Comparison of ENCODE assay signal across 16 cellular contexts in genomic region chr6:36235309-36235708, GRCh38. TPM values are rescaled to one million over a fixed set of nuclear protein-coding genes. Genes with fewer than 3 reads are reported as not detected.
DNase-seq lines count a peak whose midpoint lies in the region; ATAC-seq and TF ChIP-seq lines count a peak whose summit lies in the region.
"Had no signal": no experiment of that assay in that cellular context is flagged by ENCODE, and none has a peak within 500 bp of the region (broad histone marks: within the 10 kb centered on the region; RNA-seq: fewer than 3 reads in every experiment).

No MANE protein-coding gene starts in this region.

- H3K4me1 ChIP-seq in adrenal gland (replicated peaks in 1 of 2) (peaks cover 0 to 7% of the 10 kb centered on the region in 2 donors), lower lobe of right lung (no peaks in the 10 kb centered on the region), vagina (no peaks in the 10 kb centered on the region)
- H3K4me1 ChIP-seq: esophagus muscularis mucosa had no signal

- no peak for TF ChIP-seq CTCF in adrenal gland (IDR thresholded peaks at IDR 0.05)
- no peak for TF ChIP-seq CTCF in lower lobe of right lung (IDR thresholded peaks at IDR 0.05)
- TF ChIP-seq CTCF in vagina (IDR thresholded peaks at IDR 0.05), result no peak

- WGBS in adrenal gland, 4 donors, result 24 to 52% (median 31%) methylated on average over 3 of the region's 3 CpGs

- POLR2A ChIA-PET in activated naive CD8-positive, alpha-beta T cell treated with anti-CD3 and anti-CD28 coated beads, Interleukin-2, amount 10 ng/mL, durations not matched to agents 7 days and 5 days (lab: Charles Lee), result no interaction called here

- in situ Hi-C loops in ACHN (cut with HindIII; ENCODE audit: low pct_ligation_motif_present, low pct_unique_long_range_greater_than_20kb, low sequenced_read_pairs), result no loop called here

- DNase-seq in activated naive CD8-positive, alpha-beta T cell treated with anti-CD3 and anti-CD28 coated beads, Interleukin-2, amount 10 ng/mL, durations not matched to agents 7 days and 5 days, result no peak
- DNase-seq in activated naive CD8-positive, alpha-beta T cell treated with anti-CD3 and anti-CD28 coated beads for 36 hours, result no peak
- DNase-seq in adrenal gland, result peak in 5 of 7 donors; percentile 59 to 70 (median 65)
- DNase-seq in lower lobe of right lung, result no peak
- no peak for DNase-seq in vagina (ENCODE audit: extremely low spot score in 2 of 2)
- DNase-seq in ACHN, result no peak
- DNase-seq: activated CD4-positive, alpha-beta memory T cell treated with anti-CD3 and anti-CD28 coated beads for 36 hours; Caco-2; cortex of kidney; naive thymus-derived CD8-positive, alpha-beta T cell; NCI-H2029 treated with DMSO at 0.1 percent for 48 hours had no signal

- H3K4me1 Mint-ChIP-seq in activated naive CD8-positive, alpha-beta T cell treated with anti-CD3 and anti-CD28 coated beads, Interleukin-2, amount 10 ng/mL, durations not matched to agents 7 days and 5 days, result peaks cover 12% of the 10 kb centered on the region
- H3K4me1 Mint-ChIP-seq in activated naive CD8-positive, alpha-beta T cell treated with anti-CD3 and anti-CD28 coated beads for 36 hours, result no peaks in the 10 kb centered on the region

- H3K27me3 Mint-ChIP-seq in activated naive CD8-positive, alpha-beta T cell treated with anti-CD3 and anti-CD28 coated beads, Interleukin-2, amount 10 ng/mL, durations not matched to agents 7 days and 5 days, result no peaks in the 10 kb centered on the region
- no peaks in the 10 kb centered on the region for H3K27me3 Mint-ChIP-seq in activated naive CD8-positive, alpha-beta T cell treated with anti-CD3 and anti-CD28 coated beads for 36 hours
- H3K27me3 Mint-ChIP-seq: activated CD4-positive, alpha-beta memory T cell treated with anti-CD3 and anti-CD28 coated beads for 36 hours; naive thymus-derived CD8-positive, alpha-beta T cell had no signal

- H3K4me3 ChIP-seq in adrenal gland (no peak overlapping the region), lower lobe of right lung (no peak overlapping the region), vagina (no peak overlapping the region)
- H3K4me3 ChIP-seq: esophagus muscularis mucosa had no signal

- intact Hi-C loops in adrenal gland (cut with DNase I), result no loop called here
- intact Hi-C loops in lower lobe of right lung (cut with DNase I), result no loop called here
- intact Hi-C loops in vagina (cut with DNase I), result no loop called here

- peaks cover 0 to 28% of the 10 kb centered on the region in 2 donors for H3K36me3 ChIP-seq in adrenal gland (replicated peaks in 1 of 2)
- H3K36me3 ChIP-seq in lower lobe of right lung, result peaks cover 32% of the 10 kb centered on the region
- peaks cover 0 to 28% of the 10 kb centered on the region in 2 donors for H3K36me3 ChIP-seq in vagina

- H3K27me3 ChIP-seq in adrenal gland, result no peaks in the 10 kb centered on the region
- no peaks in the 10 kb centered on the region for H3K27me3 ChIP-seq in lower lobe of right lung (ENCODE audit: low read depth)
- H3K27me3 ChIP-seq in vagina, result no peaks in the 10 kb centered on the region
- H3K27me3 ChIP-seq: esophagus muscularis mucosa had no signal

- H3K36me3 Mint-ChIP-seq in activated naive CD8-positive, alpha-beta T cell treated with anti-CD3 and anti-CD28 coated beads, Interleukin-2, amount 10 ng/mL, durations not matched to agents 7 days and 5 days, result peaks cover 3% of the 10 kb centered on the region
- H3K36me3 Mint-ChIP-seq in activated naive CD8-positive, alpha-beta T cell treated with anti-CD3 and anti-CD28 coated beads for 36 hours, result peaks cover 5% of the 10 kb centered on the region

- ATAC-seq in activated naive CD8-positive, alpha-beta T cell treated with anti-CD3 and anti-CD28 coated beads, Interleukin-2, amount 10 ng/mL, durations not matched to agents 7 days and 5 days (ENCODE audit: low read depth), result peak; percentile 42
- ATAC-seq in lower lobe of right lung (peak; percentile 63 to 64), GM18861 (IDR thresholded peaks at IDR 0.05; ENCODE audit: unreplicated experiment) (no peak), GM19452 (IDR thresholded peaks at IDR 0.05; ENCODE audit: unreplicated experiment) (no peak)
- ATAC-seq: naive thymus-derived CD8-positive, alpha-beta T cell had no signal

- H3K27ac Mint-ChIP-seq in activated naive CD8-positive, alpha-beta T cell treated with anti-CD3 and anti-CD28 coated beads, Interleukin-2, amount 10 ng/mL, durations not matched to agents 7 days and 5 days, result peak overlapping the region; percentile 14
- H3K27ac Mint-ChIP-seq in activated naive CD8-positive, alpha-beta T cell treated with anti-CD3 and anti-CD28 coated beads for 36 hours, result no peak overlapping the region
- H3K27ac Mint-ChIP-seq: activated CD4-positive, alpha-beta memory T cell treated with anti-CD3 and anti-CD28 coated beads for 36 hours; activated T-helper 2 cell treated with anti-CD3 and anti-CD28 coated beads, Interferon-gamma antibody, Interleukin-2, Interleukin-4, amounts not matched to agents 10 μg/mL and 5 μg/mL and 100 μg/mL, durations not matched to agents 14 hours and 24 hours and 36 hours had no signal

- TF ChIP-seq POLR2A in adrenal gland (IDR thresholded peaks at IDR 0.05) (no peak), vagina (IDR thresholded peaks at IDR 0.05) (no peak)

- H3K9me3 ChIP-seq in adrenal gland (replicated peaks in 1 of 3) (no peaks in the 10 kb centered on the region), lower lobe of right lung (no peaks in the 10 kb centered on the region), vagina (no peaks in the 10 kb centered on the region)
- H3K9me3 ChIP-seq: Caco-2, esophagus muscularis mucosa had no signal

- H3K27ac ChIP-seq in adrenal gland (peak overlapping the region in 2 of 5 donors; percentile 30 to 58), lower lobe of right lung (no peak overlapping the region), vagina (peak overlapping the region; percentile 13)
- H3K27ac ChIP-seq: esophagus muscularis mucosa had no signal

- H3K9me3 Mint-ChIP-seq in activated naive CD8-positive, alpha-beta T cell treated with anti-CD3 and anti-CD28 coated beads, Interleukin-2, amount 10 ng/mL, durations not matched to agents 7 days and 5 days, result no peaks in the 10 kb centered on the region
- no peaks in the 10 kb centered on the region for H3K9me3 Mint-ChIP-seq in activated naive CD8-positive, alpha-beta T cell treated with anti-CD3 and anti-CD28 coated beads for 36 hours
- H3K9me3 Mint-ChIP-seq: activated CD4-positive, alpha-beta memory T cell treated with anti-CD3 and anti-CD28 coated beads for 36 hours; activated T-helper 2 cell treated with anti-CD3 and anti-CD28 coated beads, Interferon-gamma antibody, Interleukin-2, Interleukin-4, amounts not matched to agents 10 μg/mL and 5 μg/mL and 100 μg/mL, durations not matched to agents 14 hours and 24 hours and 36 hours; naive thymus-derived CD8-positive, alpha-beta T cell had no signal

- no peak overlapping the region for H3K4me3 Mint-ChIP-seq in activated naive CD8-positive, alpha-beta T cell treated with anti-CD3 and anti-CD28 coated beads, Interleukin-2, amount 10 ng/mL, durations not matched to agents 7 days and 5 days
- H3K4me3 Mint-ChIP-seq in activated naive CD8-positive, alpha-beta T cell treated with anti-CD3 and anti-CD28 coated beads for 36 hours, result no peak overlapping the region
- H3K4me3 Mint-ChIP-seq: activated CD4-positive, alpha-beta memory T cell treated with anti-CD3 and anti-CD28 coated beads for 36 hours; naive thymus-derived CD8-positive, alpha-beta T cell had no signal

RNA-seq across cellular contexts. Expression of gene PNPLA1, which starts 34.6 kb away (rescaled TPM):
- not detected for total RNA-seq in activated naive CD8-positive, alpha-beta T cell treated with anti-CD3 and anti-CD28 coated beads, Interleukin-2, amount 10 ng/mL, durations not matched to agents 7 days and 5 days
- not detected for total RNA-seq in activated naive CD8-positive, alpha-beta T cell treated with anti-CD3 and anti-CD28 coated beads for 36 hours
- total RNA-seq in adrenal gland (under 1 TPM in 3 of 8 donors, not detected in 5; 0.11 to 0.28 (median 0.28) TPM), lower lobe of right lung (0.27 TPM), vagina (not detected)
- polyA plus RNA-seq in adrenal gland, result 1 to 10 TPM in 1 of 3 donors, under 1 TPM in 1, not detected in 1; 0.30 to 1.6 TPM
- total RNA-seq: activated CD4-positive, alpha-beta memory T cell treated with anti-CD3 and anti-CD28 coated beads for 36 hours; activated T-helper 2 cell treated with anti-CD3 and anti-CD28 coated beads, Interferon-gamma antibody, Interleukin-2, Interleukin-4, amounts not matched to agents 10 μg/mL and 5 μg/mL and 100 μg/mL, durations not matched to agents 14 hours and 24 hours and 36 hours; astrocyte; naive thymus-derived CD8-positive, alpha-beta T cell had no signal
- polyA plus RNA-seq: naive thymus-derived CD8-positive, alpha-beta T cell had no signal

RNA-seq across cellular contexts. Expression of gene BRPF3, which starts 38.8 kb away (rescaled TPM):
- 10 to 100 TPM; 23.7 to 25.4 TPM for total RNA-seq in activated naive CD8-positive, alpha-beta T cell treated with anti-CD3 and anti-CD28 coated beads, Interleukin-2, amount 10 ng/mL, durations not matched to agents 7 days and 5 days
- total RNA-seq in activated naive CD8-positive, alpha-beta T cell treated with anti-CD3 and anti-CD28 coated beads for 36 hours, result 10 to 100 TPM; 15.3 to 16.4 TPM
- total RNA-seq in adrenal gland, result 100 to 1,000 TPM in 1 of 8 donors, 10 to 100 TPM in 7; 30.4 to 111 (median 57.8) TPM
- 10 to 100 TPM in 2 of 3 donors, 1 to 10 TPM in 1; 9.8 to 67.8 (median 21.5) TPM for polyA plus RNA-seq in adrenal gland
- total RNA-seq in lower lobe of right lung, result 32.0 TPM
- total RNA-seq in vagina, result 18.7 TPM

Comparison
In these comparisons a context has a peak if more than half of its experiments do, and no peak if none do; other contexts are left out.
1. ATAC-seq: peak in activated naive CD8-positive, alpha-beta T cell treated with anti-CD3 and anti-CD28 coated beads, Interleukin-2, amount 10 ng/mL, durations not matched to agents 7 days and 5 days (single experiment) and lower lobe of right lung (2 of 2); none in GM18861 (single experiment) and GM19452 (single experiment).
2. DNase-seq: peak in adrenal gland (5 of 7); none in activated naive CD8-positive, alpha-beta T cell treated with anti-CD3 and anti-CD28 coated beads, Interleukin-2, amount 10 ng/mL, durations not matched to agents 7 days and 5 days (single experiment), activated naive CD8-positive, alpha-beta T cell treated with anti-CD3 and anti-CD28 coated beads for 36 hours (single experiment), lower lobe of right lung (single experiment), vagina (0 of 2) and ACHN (single experiment).